ENCODE assay signal across 7 cellular contexts in genomic region chr1:197773856-197774255, GRCh38. TPM values are rescaled to one million over a fixed set of nuclear protein-coding genes. Genes with fewer than 3 reads are reported as not detected.
DNase-seq lines count a peak whose midpoint lies in the region; ATAC-seq and TF ChIP-seq lines count a peak whose summit lies in the region.

No MANE protein-coding gene starts in this region.

- WGBS in H9 (ENCODE audit: extremely low coverage, insufficient read length, low lambda C conversion rate) = no CpG with 5 or more reads among the region's 2 CpGs
- 27 to 33% methylated on average over 2 of the region's 2 CpGs for WGBS in esophagus squamous epithelium, 2 donors

- TF ChIP-seq POLR2A in esophagus squamous epithelium (IDR thresholded peaks at IDR 0.05) = no peak
- no peak for TF ChIP-seq POLR2A in gastrocnemius medialis (IDR thresholded peaks at IDR 0.05)

- no peaks in the 10 kb centered on the region; a peak in 1 of 5 replicates for H3K9me3 Mint-ChIP-seq in H9

- no peak overlapping the region for H4K91ac ChIP-seq in H9 (ENCODE audit: insufficient read length, low read depth, low read length)

- no peak overlapping the region for H3K56ac ChIP-seq in H9 (ENCODE audit: insufficient read length, low read depth, low read length)

- peaks cover 13 to 22% of the 10 kb centered on the region in 2 experiments for H3K4me1 Mint-ChIP-seq in H9

- no peak overlapping the region for H3K4me2 ChIP-seq in H9 (ENCODE audit: insufficient read depth, insufficient read length, low read length)

- peak overlapping the region; percentile 64 to 82 for H3K4me3 Mint-ChIP-seq in H9

- H2BK12ac ChIP-seq in H9 (ENCODE audit: insufficient read length, low read depth, low read length) = no peak overlapping the region

- H3K18ac ChIP-seq in H9 (ENCODE audit: insufficient read length, low read depth, low read length) = no peak overlapping the region

- no peak overlapping the region for H3K27ac Mint-ChIP-seq in H9

- no peak overlapping the region for H2BK5ac ChIP-seq in H9 (ENCODE audit: insufficient read length, low read length)

- no peak overlapping the region for H2BK120ac ChIP-seq in H9 (ENCODE audit: low read depth, low read length, poor library complexity, severe bottlenecking)

- DNase-seq in H9 (no peak), SJSA1 (ENCODE audit: low read depth in 1 of 2, low spot score in 2 of 2) (no peak), esophagus squamous epithelium (lab: John Stamatoyannopoulos, UW) (no peak), gastrocnemius medialis (no peak), LoVo (ENCODE audit: low spot score) (no peak)
- DNase-seq in activated CD8-positive, alpha-beta memory T cell treated with anti-CD3 and anti-CD28 coated beads, Interleukin-2, amount 50 U/mL, for 4 hours = no peak

- TF ChIP-seq CTCF in H9 (conservative IDR thresholded peaks at IDR 0.05) = no peak
- TF ChIP-seq CTCF in esophagus squamous epithelium (IDR thresholded peaks at IDR 0.05) = no peak
- no peak for TF ChIP-seq CTCF in gastrocnemius medialis (IDR thresholded peaks at IDR 0.05 in 4 of 5, conservative IDR thresholded peaks at IDR 0.05 in 1 of 5)

- H3T11ph ChIP-seq in H9 (ENCODE audit: low read length) = no peak overlapping the region

- no peaks in the 10 kb centered on the region for H3K79me1 ChIP-seq in H9 (ENCODE audit: insufficient read depth, low read depth, low read length, poor library complexity, severe bottlenecking)

- H3K27ac ChIP-seq in H9 (ENCODE audit: insufficient read length, low read depth, low read length) (no peak overlapping the region), SJSA1 (0 out of 2 replicates have a peak overlapping the region, but pooled peaks have one; percentile 83), esophagus squamous epithelium (peak overlapping the region in 3 of 4 donors; percentile 93 to 97 (median 95)), gastrocnemius medialis (peak overlapping the region in 2 of 4 donors; percentile 76 to 90)

- in situ Hi-C loops in gastrocnemius medialis (cut with MboI; ENCODE audit: low sequenced_read_pairs in 4 of 4) = no loop called here

- no peaks in the 10 kb centered on the region for H3K79me2 ChIP-seq in H9 (ENCODE audit: insufficient read depth, low read length)

- H2BK20ac ChIP-seq in H9 (ENCODE audit: low read depth, low read length, poor library complexity, severe bottlenecking) = no peak overlapping the region

- no peaks in the 10 kb centered on the region for H3K27me3 ChIP-seq in H9 (ENCODE audit: insufficient read depth, low read length)
- no peaks in the 10 kb centered on the region for H3K27me3 ChIP-seq in SJSA1 (replicated peaks)
- no peaks in the 10 kb centered on the region for H3K27me3 ChIP-seq in esophagus squamous epithelium
- H3K27me3 ChIP-seq in gastrocnemius medialis = no peaks in the 10 kb centered on the region

- H3K23ac ChIP-seq in H9 (ENCODE audit: insufficient read length, low read depth, low read length) = no peak overlapping the region

- no peaks in the 10 kb centered on the region for H3K36me3 Mint-ChIP-seq in H9 (ENCODE audit: insufficient read depth in 1 of 3, low read depth in 3 of 3)

- H3K4me1 ChIP-seq in H9 (ENCODE audit: insufficient read depth, low read length) (no peaks in the 10 kb centered on the region), SJSA1 (replicated peaks) (peaks cover 31% of the 10 kb centered on the region), esophagus squamous epithelium (peaks cover 18 to 69% (median 18%) of the 10 kb centered on the region in 3 donors), gastrocnemius medialis (peaks cover 26 to 39% of the 10 kb centered on the region in 2 donors)

- no peak overlapping the region for H2AFZ ChIP-seq in H9 (ENCODE audit: low read length)

- no peak overlapping the region for H2AK5ac ChIP-seq in H9 (ENCODE audit: insufficient read length, low read length)

- H4K5ac ChIP-seq in H9 (ENCODE audit: insufficient read length, low read depth, low read length) = no peak overlapping the region

- no peak overlapping the region for H4K8ac ChIP-seq in H9 (replicated peaks; ENCODE audit: insufficient read length, low read depth, low read length)

- H4K20me1 ChIP-seq in H9 (ENCODE audit: control insufficient read depth, insufficient read depth, insufficient read length) = no peaks in the 10 kb centered on the region

- no peak overlapping the region for H3K14ac ChIP-seq in H9 (ENCODE audit: insufficient read depth, low read length)

- peaks cover 2% of the 10 kb centered on the region for H3K27me3 Mint-ChIP-seq in H9 (ENCODE audit: low read depth)

- peaks cover 17% of the 10 kb centered on the region for H3K36me3 ChIP-seq in SJSA1
- H3K36me3 ChIP-seq in esophagus squamous epithelium = no peaks in the 10 kb centered on the region
- H3K36me3 ChIP-seq in gastrocnemius medialis = no peaks in the 10 kb centered on the region

- no peak overlapping the region for H3K4ac ChIP-seq in H9 (ENCODE audit: low read depth, low read length)

- no peak overlapping the region for H2BK15ac ChIP-seq in H9 (ENCODE audit: low read depth, low read length)

- peak overlapping the region; percentile 89 for H3K4me3 ChIP-seq in SJSA1
- peak overlapping the region; percentile 67 to 89 (median 79) for H3K4me3 ChIP-seq in esophagus squamous epithelium
- peak overlapping the region; percentile 63 to 84 (median 70) for H3K4me3 ChIP-seq in gastrocnemius medialis

- H3K23me2 ChIP-seq in H9 (ENCODE audit: insufficient read length, low read depth, low read length, poor library complexity, severe bottlenecking) = no peaks in the 10 kb centered on the region

- no peak overlapping the region for H3K9ac ChIP-seq in H9 (ENCODE audit: extremely low read depth, insufficient read length, low read length)

- ATAC-seq in gastrocnemius medialis (no peak), GM18858 (IDR thresholded peaks at IDR 0.05; ENCODE audit: unreplicated experiment) (no peak)

- intact Hi-C loops in esophagus squamous epithelium (cut with DNase I) = no loop called here
- intact Hi-C loops in gastrocnemius medialis (cut with DNase I; ENCODE audit: low total_unique reads) = loop anchor here (10.0 kb wide), 1 partner anchor 381 kb away; the partner anchor contains the start of gene NEK7

- H3K9me3 ChIP-seq in H9 (ENCODE audit: control insufficient read depth, low read depth, low read length) = no peaks in the 10 kb centered on the region
- 0 out of 2 replicates have a peak, but pooled peaks cover 3% of the 10 kb centered on the region for H3K9me3 ChIP-seq in SJSA1 (replicated peaks)
- no peaks in the 10 kb centered on the region for H3K9me3 ChIP-seq in esophagus squamous epithelium
- H3K9me3 ChIP-seq in gastrocnemius medialis = no peaks in the 10 kb centered on the region

RNA-seq across cellular contexts. Expression of gene DENND1B, which starts 1.4 kb away (rescaled TPM):
- total RNA-seq in H9 (2021) = 5.2 and 6.3 TPM in 2 replicates
- total RNA-seq in SJSA1 (2014; rRNA removed; shearing (Covaris generic)) = 8.4 and 16.1 TPM in 2 replicates
- total RNA-seq in esophagus squamous epithelium = 10 to 100 TPM; 13.6 to 25.5 (median 18.2) TPM
- total RNA-seq in gastrocnemius medialis = 10 to 100 TPM in 2 of 4 donors, 1 to 10 TPM in 2; 3.3 to 21.7 (median 8.9) TPM
